In the genomic region with DNA sequence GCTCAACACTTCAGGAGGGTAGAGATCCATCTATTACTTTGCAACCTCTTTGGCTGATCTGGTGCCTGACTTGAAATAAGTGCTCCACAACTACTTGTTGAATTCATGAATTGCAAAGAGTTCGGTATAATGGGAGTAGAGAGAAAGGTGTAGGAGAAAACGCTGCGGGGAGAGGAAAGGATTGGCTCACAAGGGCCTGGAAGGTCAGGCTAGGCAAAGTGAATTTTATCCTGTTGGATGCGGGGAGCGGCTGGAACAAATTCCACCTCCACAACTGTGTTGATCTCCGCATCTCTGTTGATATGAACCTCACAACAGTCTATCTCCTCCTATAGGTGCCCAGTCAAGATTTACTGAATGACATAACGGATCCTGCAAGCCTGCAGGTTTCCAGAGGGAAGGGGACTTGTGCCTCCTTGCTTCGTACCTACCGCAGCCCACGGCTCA, we compare ENCODE assay signal across 8 cellular contexts. TPM values are rescaled to one million over a fixed set of nuclear protein-coding genes. Genes with fewer than 3 reads are reported as not detected.
DNase-seq lines count a peak whose midpoint lies in the region; ATAC-seq and TF ChIP-seq lines count a peak whose summit lies in the region.

No MANE protein-coding gene starts in this region.

- H3K27ac ChIP-seq in BLaER1 treated with 17β-estradiol and CSF1 and Interleukin-3, amounts not matched to agents 10 nM and 100 nM, result peak overlapping the region; percentile 53 to 92 (median 84); a peak in 21 of 22 replicates
- peak overlapping the region; percentile 62 to 80 for H3K27ac ChIP-seq in thoracic aorta

- H4K20me1 ChIP-seq in BLaER1 treated with 17β-estradiol and CSF1 and Interleukin-3, amounts not matched to agents 10 nM and 100 nM, result no peaks in the 10 kb centered on the region

- ATAC-seq in HG02840 (IDR thresholded peaks at IDR 0.05; ENCODE audit: low FRiP score, unreplicated experiment) (peak; percentile 2), left lobe of liver (peak; percentile 27), thoracic aorta (ENCODE audit: insufficient number of reproducible peaks, low FRiP score, low read depth) (no peak), HG02885 (IDR thresholded peaks at IDR 0.05; ENCODE audit: poor library complexity, unreplicated experiment) (no peak), GM18868 (IDR thresholded peaks at IDR 0.05; ENCODE audit: unreplicated experiment) (no peak)

- TF ChIP-seq CTCF in astrocyte of the cerebellum (IDR thresholded peaks at IDR 0.05; ENCODE audit: low read depth, low read length, missing control alignments), result no peak
- TF ChIP-seq CTCF in thoracic aorta (IDR thresholded peaks at IDR 0.05), result no peak

- in situ Hi-C loops in astrocyte of the cerebellum (cut with HindIII; ENCODE audit: low sequenced_read_pairs), result loop anchor here (5.0 kb wide), 1 partner anchor 103 kb away; no protein-coding TSS in a partner anchor

- peaks cover 4 to 42% (median 18%) of the 10 kb centered on the region in 11 experiments; a peak in 17 of 22 replicates for H3K36me3 ChIP-seq in BLaER1 treated with 17β-estradiol and CSF1 and Interleukin-3, amounts not matched to agents 10 nM and 100 nM
- H3K36me3 ChIP-seq in thoracic aorta, result peaks cover 4% of the 10 kb centered on the region

- H3K9ac ChIP-seq in BLaER1 treated with 17β-estradiol and CSF1 and Interleukin-3, amounts not matched to agents 10 nM and 100 nM, result peak overlapping the region; percentile 84 to 93 (median 90)

- no peaks in the 10 kb centered on the region for H3K9me3 ChIP-seq in BLaER1 treated with 17β-estradiol and CSF1 and Interleukin-3, amounts not matched to agents 10 nM and 100 nM (replicated peaks in 1 of 11)
- H3K9me3 ChIP-seq in thoracic aorta, result no peaks in the 10 kb centered on the region

- peaks cover 39 to 55% (median 45%) of the 10 kb centered on the region in 10 experiments for H3K4me1 ChIP-seq in BLaER1 treated with 17β-estradiol and CSF1 and Interleukin-3, amounts not matched to agents 10 nM and 100 nM
- peaks cover 13 to 21% of the 10 kb centered on the region in 2 donors for H3K4me1 ChIP-seq in thoracic aorta (ENCODE audit: control insufficient read depth in 1 of 2, low read depth in 2 of 2)

- peak overlapping the region; percentile 84 to 98 (median 94) for H3K4me2 ChIP-seq in BLaER1 treated with 17β-estradiol and CSF1 and Interleukin-3, amounts not matched to agents 10 nM and 100 nM

- peak overlapping the region; percentile 77 to 99 (median 98) for H3K4me3 ChIP-seq in BLaER1 treated with 17β-estradiol and CSF1 and Interleukin-3, amounts not matched to agents 10 nM and 100 nM
- H3K4me3 ChIP-seq in astrocyte of the cerebellum (ENCODE audit: low read depth, low read length) (peak overlapping the region; percentile 80), thoracic aorta (peak overlapping the region; percentile 95)

- DNase-seq in astrocyte of the cerebellum (ENCODE audit: low read depth) (no peak), left lobe of liver (ENCODE audit: low spot score) (no peak), thoracic aorta (ENCODE audit: low spot score) (no peak), NCI-H1105 (lab: John Stamatoyannopoulos, UW) (no peak)

- H3K27me3 ChIP-seq in BLaER1 treated with 17β-estradiol and CSF1 and Interleukin-3, amounts not matched to agents 10 nM and 100 nM, result no peaks in the 10 kb centered on the region
- no peaks in the 10 kb centered on the region for H3K27me3 ChIP-seq in thoracic aorta (replicated peaks; ENCODE audit: insufficient read depth)

RNA-seq across cellular contexts. Expression of a gene that starts 0.7 kb away (rescaled TPM):
- total RNA-seq in left lobe of liver (2.8 TPM), thoracic aorta (1 to 10 TPM; 6.9 to 7.8 TPM)

RNA-seq across cellular contexts. Expression of a gene that starts 33.5 kb away (rescaled TPM):
- total RNA-seq in left lobe of liver (0.81 TPM), thoracic aorta (1 to 10 TPM; 2.5 to 3.7 TPM)

RNA-seq across cellular contexts. Expression of a gene that starts 43.8 kb away (rescaled TPM):
- 4.6 TPM for total RNA-seq in left lobe of liver
- total RNA-seq in thoracic aorta, result 10 to 100 TPM; 17.4 to 22.9 TPM

Comparison
In these comparisons a context has a peak if more than half of its experiments do, and no peak if none do; other contexts are left out.
1. ATAC-seq: peak in HG02840 (single experiment) and left lobe of liver (single experiment); none in thoracic aorta (single experiment), HG02885 (single experiment) and GM18868 (single experiment).
2. Peak in every context shown above with its lines, with median percentiles within 50 percentile points of each other: H3K4me3 ChIP-seq.